14 cellular contexts compared by ENCODE assay signal in genomic region chr16:72014675-72015074, GRCh38. TPM values are rescaled to one million over a fixed set of nuclear protein-coding genes. Genes with fewer than 3 reads are reported as not detected.
"Had no signal": no experiment of that assay in that cellular context is flagged by ENCODE, and none has a peak within 500 bp of the region (broad histone marks: within the 10 kb centered on the region; RNA-seq: fewer than 3 reads in every experiment).

No MANE protein-coding gene starts in this region.

- DNase-seq: activated CD4-positive, alpha-beta memory T cell treated with anti-CD3 and anti-CD28 coated beads, Interleukin-2, amount 10 ng/mL, durations not matched to agents 7 days and 5 days; activated CD4-positive, alpha-beta T cell treated with anti-CD3 and anti-CD28 coated beads for 36 hours; activated T-cell treated with anti-CD3 and anti-CD28 coated beads, Interleukin-2, amount 50 U/mL, for 48 hours; colonic mucosa; hypothalamus; mesenchymal stem cell; pancreas; substantia nigra; transverse colon; WERI-Rb-1 had no signal

- H3K9me3 Mint-ChIP-seq: activated CD4-positive, alpha-beta memory T cell treated with anti-CD3 and anti-CD28 coated beads, Interleukin-2, amount 10 ng/mL, durations not matched to agents 7 days and 5 days had no signal

- H3K36me3 ChIP-seq: colonic mucosa, pancreas, transverse colon had no signal

- H3K27me3 ChIP-seq: ascending aorta, colonic mucosa, gastroesophageal sphincter, pancreas, transverse colon had no signal

- ATAC-seq: activated CD4-positive, alpha-beta T cell treated with anti-CD3 and anti-CD28 coated beads for 36 hours; gastroesophageal sphincter had no signal

- H3K27me3 Mint-ChIP-seq: activated CD4-positive, alpha-beta memory T cell treated with anti-CD3 and anti-CD28 coated beads, Interleukin-2, amount 10 ng/mL, durations not matched to agents 7 days and 5 days; activated CD4-positive, alpha-beta T cell treated with anti-CD3 and anti-CD28 coated beads for 36 hours had no signal

- H3K27ac ChIP-seq: ascending aorta, colonic mucosa, pancreas, WERI-Rb-1 had no signal

- H3K4me3 ChIP-seq: ascending aorta, colonic mucosa, gastroesophageal sphincter, pancreas, transverse colon had no signal

- H3K4me1 ChIP-seq: ascending aorta, colonic mucosa, gastroesophageal sphincter, pancreas had no signal

- H3K9me3 ChIP-seq: ascending aorta, colonic mucosa, gastroesophageal sphincter, pancreas, transverse colon had no signal

- H3K4me3 Mint-ChIP-seq: activated CD4-positive, alpha-beta memory T cell treated with anti-CD3 and anti-CD28 coated beads, Interleukin-2, amount 10 ng/mL, durations not matched to agents 7 days and 5 days; activated CD4-positive, alpha-beta T cell treated with anti-CD3 and anti-CD28 coated beads for 36 hours had no signal

- H3K27ac Mint-ChIP-seq: activated CD4-positive, alpha-beta memory T cell treated with anti-CD3 and anti-CD28 coated beads, Interleukin-2, amount 10 ng/mL, durations not matched to agents 7 days and 5 days; activated CD4-positive, alpha-beta T cell treated with anti-CD3 and anti-CD28 coated beads for 36 hours had no signal

RNA-seq across cellular contexts. Expression of gene PKD1L3, which starts 14.5 kb away (rescaled TPM):
- total RNA-seq: activated CD4-positive, alpha-beta T cell treated with anti-CD3 and anti-CD28 coated beads for 36 hours; ascending aorta; SK-MEL-5 had no signal

RNA-seq across cellular contexts. Expression of gene HP, which starts 39.6 kb away (rescaled TPM):
- total RNA-seq: activated CD4-positive, alpha-beta memory T cell treated with anti-CD3 and anti-CD28 coated beads, Interleukin-2, amount 10 ng/mL, durations not matched to agents 7 days and 5 days; activated CD4-positive, alpha-beta T cell treated with anti-CD3 and anti-CD28 coated beads for 36 hours; SK-MEL-5 had no signal

RNA-seq across cellular contexts. Expression of gene HPR, which starts 48.4 kb away (rescaled TPM):
- total RNA-seq: activated CD4-positive, alpha-beta memory T cell treated with anti-CD3 and anti-CD28 coated beads, Interleukin-2, amount 10 ng/mL, durations not matched to agents 7 days and 5 days; activated CD4-positive, alpha-beta T cell treated with anti-CD3 and anti-CD28 coated beads for 36 hours; pancreas; renal cortical epithelial cell; SK-MEL-5; transverse colon had no signal
